Comparison of ENCODE assay signal across 1 cellular context in the genomic region with DNA sequence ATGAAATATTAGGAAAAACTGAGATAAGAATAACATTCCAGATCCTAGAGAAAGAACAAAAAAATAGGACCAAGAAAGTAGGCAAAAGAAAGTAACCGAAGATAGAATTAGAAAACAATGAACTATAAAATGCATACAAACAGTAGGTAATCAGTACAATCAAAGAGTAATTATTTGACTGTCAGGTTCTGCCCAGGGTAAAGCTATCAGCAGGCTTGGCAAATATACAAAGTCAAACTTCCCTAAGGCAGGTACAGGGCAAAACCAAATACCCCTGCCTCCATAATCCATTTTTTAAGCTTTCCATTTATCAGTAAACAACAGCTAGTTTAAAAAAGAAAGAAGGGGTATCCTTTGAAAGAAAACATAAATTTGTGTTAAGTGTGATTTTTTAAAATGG.
TF ChIP-seq lines count a peak whose summit lies in the region.

No MANE protein-coding gene starts in this region.

TF ChIP-seq in K562, 482 proteins besides CTCF, POLR2A, EP300 and RAD21:
- no peak for TF ChIP-seq NFYB (IDR thresholded peaks at IDR 0.05; ENCODE audit: extremely low read depth, insufficient read length)
- TF ChIP-seq IRF2 (CRISPR knock-in tag; IDR thresholded peaks at IDR 0.05), result no peak
- TF ChIP-seq RBFOX2 (IDR thresholded peaks at IDR 0.05; ENCODE audit: low read depth, low read length), result no peak
- TF ChIP-seq MNT (conservative IDR thresholded peaks at IDR 0.05), result 0 out of 4 replicates have a peak, but pooled peaks of 1 of the 2 experiments have one; percentile 1
TF ChIP-seq in K562: peak in this region for 1.
